8 cellular contexts compared by ENCODE assay signal in genomic region chr19:40286235-40286530, GRCh38. TPM values are rescaled to one million over a fixed set of nuclear protein-coding genes. Genes with fewer than 3 reads are reported as not detected.
DNase-seq lines count a peak whose midpoint lies in the region; ATAC-seq and TF ChIP-seq lines count a peak whose summit lies in the region.

No MANE protein-coding gene starts in this region.

- peaks cover 43% of the 10 kb centered on the region for H3K4me1 ChIP-seq in CD4-positive, alpha-beta memory T cell (ENCODE audit: insufficient read depth, low read length)
- H3K4me1 ChIP-seq in MM.1S (ENCODE audit: low read length) (0 out of 2 replicates have a peak, but pooled peaks cover 10% of the 10 kb centered on the region), osteoblast (ENCODE audit: insufficient read depth, low read length) (peaks cover 29% of the 10 kb centered on the region)

- no peaks in the 10 kb centered on the region for H3K36me3 ChIP-seq in CD4-positive, alpha-beta memory T cell (ENCODE audit: insufficient read depth, low read length)
- H3K36me3 ChIP-seq in MM.1S (replicated peaks; ENCODE audit: insufficient read depth, low read length), result no peaks in the 10 kb centered on the region
- H3K36me3 ChIP-seq in osteoblast (ENCODE audit: insufficient read depth, low read length), result peaks cover 12% of the 10 kb centered on the region

- peaks cover 0 to 9% of the 10 kb centered on the region in 2 donors for H3K36me3 Mint-ChIP-seq in CD4-positive, alpha-beta memory T cell

- H2AFZ ChIP-seq in MM.1S (ENCODE audit: low read length) (peak overlapping the region; percentile 90; the same call in 1 of the 2 replicates), osteoblast (ENCODE audit: low read length) (peak overlapping the region; percentile 94)

- POLR2A ChIA-PET in CD4-positive, alpha-beta memory T cell (lab: Charles Lee; ENCODE audit: partially characterized antibody), result interaction anchor here (0.5 to 2.5 kb wide), 5 partner anchors 62 to 1940 kb away, joined by 3 to 13 read pairs (median 4); partner anchors contain the start of genes C19orf47 and PLD3

- peak overlapping the region; percentile 74 for H3K27ac ChIP-seq in CD4-positive, alpha-beta memory T cell (ENCODE audit: low read depth, low read length)
- H3K27ac ChIP-seq in MM.1S (ENCODE audit: low read length) (peak overlapping the region; percentile 85; the same call in 1 of the 2 replicates), dorsolateral prefrontal cortex (peak overlapping the region in 49 of 59 donors; percentile 86 to 100 (median 98)), osteoblast (ENCODE audit: low read depth, low read length) (peak overlapping the region; percentile 86)

- peaks cover 39% of the 10 kb centered on the region for H3K79me2 ChIP-seq in MM.1S (ENCODE audit: low read length)
- peaks cover 39% of the 10 kb centered on the region for H3K79me2 ChIP-seq in osteoblast (ENCODE audit: insufficient read depth, low read length)

- H4K20me1 ChIP-seq in MM.1S (ENCODE audit: insufficient read depth, low read length), result no peaks in the 10 kb centered on the region
- peaks cover 27% of the 10 kb centered on the region for H4K20me1 ChIP-seq in osteoblast (ENCODE audit: insufficient read depth, low read length)

- peak overlapping the region; percentile 88; the same call in 1 of the 2 replicates for H3K4me2 ChIP-seq in MM.1S (ENCODE audit: low read depth, low read length)
- peak overlapping the region; percentile 82 for H3K4me2 ChIP-seq in osteoblast (ENCODE audit: insufficient read depth, low read length)

- peak overlapping the region; percentile 82 to 99 (median 98) for H3K27ac Mint-ChIP-seq in CD4-positive, alpha-beta memory T cell

- no peak for ATAC-seq in left lobe of liver
- no peak for ATAC-seq in GM18861 (IDR thresholded peaks at IDR 0.05; ENCODE audit: unreplicated experiment)
- no peak for ATAC-seq in HG03045 (IDR thresholded peaks at IDR 0.05; ENCODE audit: unreplicated experiment)

- H3K9me2 ChIP-seq in MM.1S (replicated peaks; ENCODE audit: insufficient read depth, low read length), result no peaks in the 10 kb centered on the region

- no peak for DNase-seq in CD4-positive, alpha-beta memory T cell
- DNase-seq in MM.1S (no peak), dorsolateral prefrontal cortex (no peak), osteoblast (ENCODE audit: insufficient read length, low spot score, missing footprints) (peak; percentile 46), left lobe of liver (ENCODE audit: low spot score) (no peak), NCI-H1417 (lab: John Stamatoyannopoulos, UW) (no peak)

- H3K27me3 ChIP-seq in CD4-positive, alpha-beta memory T cell (ENCODE audit: insufficient read depth, low read length), result no peaks in the 10 kb centered on the region
- H3K27me3 ChIP-seq in MM.1S (replicated peaks; ENCODE audit: insufficient read depth, low read length), result no peaks in the 10 kb centered on the region
- H3K27me3 ChIP-seq in dorsolateral prefrontal cortex, result no peaks in the 10 kb centered on the region
- H3K27me3 ChIP-seq in osteoblast (ENCODE audit: insufficient read depth, low read length), result no peaks in the 10 kb centered on the region

- TF ChIP-seq CTCF in MM.1S (IDR thresholded peaks at IDR 0.05; ENCODE audit: low read length) (no peak), dorsolateral prefrontal cortex (IDR thresholded peaks at IDR 0.05 in 54 of 56, conservative IDR thresholded peaks at IDR 0.05 in 2 of 56; ENCODE audit: low read depth in 1 of 56, partially characterized antibody in 56 of 56) (no peak), osteoblast (IDR thresholded peaks at IDR 0.05; ENCODE audit: extremely low read depth, low read depth, low read length) (no peak)

- CTCF ChIA-PET in CD4-positive, alpha-beta memory T cell (lab: Charles Lee; ENCODE audit: partially characterized antibody), result interaction anchor here (1.1 kb wide), 1 partner anchor 19 kb away, joined by 3 read pairs; no protein-coding TSS in a partner anchor

- peak overlapping the region in 1 of 2 donors; percentile 58 for H3K4me3 ChIP-seq in CD4-positive, alpha-beta memory T cell (ENCODE audit: low read length in 2 of 2)
- H3K4me3 ChIP-seq in MM.1S (ENCODE audit: low read length) (no peak overlapping the region), dorsolateral prefrontal cortex (peak overlapping the region in 35 of 59 donors; percentile 50 to 96 (median 91)), osteoblast (ENCODE audit: insufficient read depth, low read length) (no peak overlapping the region)

- H3K9me3 Mint-ChIP-seq in CD4-positive, alpha-beta memory T cell, result peaks cover 0 to 5% (median 0%) of the 10 kb centered on the region in 8 donors

- H3F3A ChIP-seq in MM.1S (ENCODE audit: insufficient read depth, low read length), result peaks cover 4% of the 10 kb centered on the region

- H3K27me3 Mint-ChIP-seq in CD4-positive, alpha-beta memory T cell, result no peaks in the 10 kb centered on the region

- H3K4me3 Mint-ChIP-seq in CD4-positive, alpha-beta memory T cell, result peak overlapping the region; percentile 62 to 98 (median 92)

- no peak overlapping the region for H3K9ac ChIP-seq in MM.1S (ENCODE audit: low read length)

- no peaks in the 10 kb centered on the region for H3K9me3 ChIP-seq in CD4-positive, alpha-beta memory T cell (ENCODE audit: control insufficient read depth in 1 of 2, low read length in 2 of 2)
- no peaks in the 10 kb centered on the region for H3K9me3 ChIP-seq in MM.1S (replicated peaks; ENCODE audit: insufficient read depth, low read length)
- no peaks in the 10 kb centered on the region for H3K9me3 ChIP-seq in osteoblast (ENCODE audit: low read depth, low read length)

- peaks cover 24 to 50% (median 36%) of the 10 kb centered on the region in 4 donors for H3K4me1 Mint-ChIP-seq in CD4-positive, alpha-beta memory T cell

- intact Hi-C loops in CD4-positive, alpha-beta memory T cell (cut with micrococcal nuclease), result loop anchor here (5.0 to 10.0 kb wide), 2 partner anchors 139 to 326 kb away; partner anchors contain the start of gene SERTAD1
- intact Hi-C loops in dorsolateral prefrontal cortex (cut with DNase I), result loop anchor here (10.0 kb wide), 4 partner anchors 59 to 319 kb away; partner anchors contain the start of genes C19orf47 (in 1 of the 2), CCNP (in 1 of the 2), LTBP4 (in 1 of the 2) and PLD3 (in 1 of the 2)

RNA-seq across cellular contexts. Expression of gene AKT2, which starts 1.0 kb away (rescaled TPM):
- total RNA-seq in CD4-positive, alpha-beta memory T cell, result 100 to 1,000 TPM; 168 to 180 TPM
- 10 to 100 TPM; 10.6 to 27.8 TPM for polyA plus RNA-seq in CD4-positive, alpha-beta memory T cell
- total RNA-seq in dorsolateral prefrontal cortex (100 to 1,000 TPM in 117 of 120 experiments, 10 to 100 TPM in 3; 95.3 to 215 (median 139) TPM), osteoblast (115 and 118 TPM in 2 replicates), left lobe of liver (140 TPM)

RNA-seq across cellular contexts. Expression of gene CCNP, which starts 59.7 kb away (rescaled TPM):
- 1 to 10 TPM; 1.2 to 1.4 TPM for total RNA-seq in CD4-positive, alpha-beta memory T cell
- polyA plus RNA-seq in CD4-positive, alpha-beta memory T cell, result not detected
- total RNA-seq in dorsolateral prefrontal cortex (10 to 100 TPM in 1 of 120 experiments, 1 to 10 TPM in 86, under 1 TPM in 30, not detected in 3; 0.32 to 10.0 (median 1.6) TPM), osteoblast (0.29 TPM in 1 of 2 replicates, not detected in the other), left lobe of liver (3.8 TPM)

Comparison
In these comparisons a context has a peak if more than half of its experiments do, and no peak if none do; other contexts are left out.
1. H3K4me3 ChIP-seq: peak in dorsolateral prefrontal cortex (35 of 59); none in MM.1S (single experiment) and osteoblast (single experiment).
2. Peak in every context shown above with its lines, with median percentiles within 50 percentile points of each other: H3K27ac ChIP-seq.